10 cellular contexts compared by ENCODE assay signal in genomic region chr2:105787376-105788318, GRCh38. TPM values are rescaled to one million over a fixed set of nuclear protein-coding genes. Genes with fewer than 3 reads are reported as not detected.
DNase-seq lines count a peak whose midpoint lies in the region; ATAC-seq and TF ChIP-seq lines count a peak whose summit lies in the region.
"Had no signal": no experiment of that assay in that cellular context is flagged by ENCODE, and none has a peak within 500 bp of the region (broad histone marks: within the 10 kb centered on the region; RNA-seq: fewer than 3 reads in every experiment).

No MANE protein-coding gene starts in this region.

- ATAC-seq in activated B cell treated with CpG ODN at 0.5 μM for 24 hours (ENCODE audit: low read depth) (no peak), GM21515 (IDR thresholded peaks at IDR 0.05; ENCODE audit: unreplicated experiment) (no peak), GM21723 (IDR thresholded peaks at IDR 0.05; ENCODE audit: unreplicated experiment) (no peak)

- peak; percentile 78 for DNase-seq in stimulated activated CD4-positive, alpha-beta T cell treated with anti-CD3 and anti-CD28 coated beads, Interleukin-4, amount 100 ng/mL, for 24 hours
- DNase-seq in stimulated activated CD4-positive, alpha-beta T cell treated with anti-CD3 and anti-CD28 coated beads, Interleukin-4, amount 100 ng/mL, for 4 hours: no peak
- no peak for DNase-seq in activated B cell treated with CpG ODN at 0.5 μM for 24 hours
- peak; percentile 34 for DNase-seq in fibroblast of mammary gland (ENCODE audit: low read depth)
- no peak for DNase-seq in GM20000 (ENCODE audit: low spot score)
- DNase-seq in cortex of kidney (lab: John Stamatoyannopoulos, UW): no peak
- DNase-seq: NCI-H1092 treated with DMSO at 0.1 percent for 48 hours, occipital lobe had no signal

- H3K9me3 Mint-ChIP-seq in activated B cell treated with CpG ODN at 0.5 μM for 24 hours: no peaks in the 10 kb centered on the region

- POLR2A ChIA-PET in activated B cell treated with CpG ODN at 0.5 μM for 24 hours (lab: Charles Lee): interaction anchor here (1.5 to 4.3 kb wide), 7 partner anchors 11 to 42 kb away, joined by 3 to 20 read pairs (median 10); no protein-coding TSS in a partner anchor

- intact Hi-C loops in activated B cell treated with CpG ODN at 0.5 μM for 24 hours (cut with micrococcal nuclease): loop anchor here (1.0 to 5.0 kb wide), 3 partner anchors 15 to 310 kb away; no protein-coding TSS in a partner anchor

- H3K4me3 ChIP-seq in fibroblast of mammary gland (ENCODE audit: control insufficient read depth, low read depth, low read length): no peak overlapping the region

- no peaks in the 10 kb centered on the region for H3K27me3 Mint-ChIP-seq in activated B cell treated with CpG ODN at 0.5 μM for 24 hours

- H3K4me3 Mint-ChIP-seq in activated B cell treated with CpG ODN at 0.5 μM for 24 hours: peak overlapping the region; percentile 50

- peaks cover 26% of the 10 kb centered on the region for H3K36me3 Mint-ChIP-seq in activated B cell treated with CpG ODN at 0.5 μM for 24 hours (ENCODE audit: low read depth)

- H3K27ac Mint-ChIP-seq in activated B cell treated with CpG ODN at 0.5 μM for 24 hours: peak overlapping the region; percentile 81

- peaks cover 86% of the 10 kb centered on the region for H3K4me1 Mint-ChIP-seq in activated B cell treated with CpG ODN at 0.5 μM for 24 hours

- CTCF ChIA-PET in activated B cell treated with CpG ODN at 0.5 μM for 24 hours (lab: Charles Lee): interaction anchor here (0.7 to 2.6 kb wide), 11 partner anchors 9 to 212 kb away, joined by 3 to 15 read pairs (median 5); no protein-coding TSS in a partner anchor

- TF ChIP-seq CTCF in activated B cell treated with CpG ODN at 0.5 μM for 24 hours (IDR thresholded peaks at IDR 0.05) (no peak), fibroblast of mammary gland (conservative IDR thresholded peaks at IDR 0.05; ENCODE audit: control insufficient read depth, insufficient read depth, low read depth, low read length) (no peak), GM20000 (IDR thresholded peaks at IDR 0.05; ENCODE audit: extremely low read depth, missing control alignments) (no peak)

RNA-seq across cellular contexts. Expression of gene NCK2, which starts 42.9 kb away (rescaled TPM):
- 52.9 and 53.4 TPM in 2 replicates for total RNA-seq in activated B cell treated with CpG ODN at 0.5 μM for 24 hours

Comparison
In these comparisons a context has a peak if more than half of its experiments do, and no peak if none do; other contexts are left out.
1. DNase-seq: peak in stimulated activated CD4-positive, alpha-beta T cell treated with anti-CD3 and anti-CD28 coated beads, Interleukin-4, amount 100 ng/mL, for 24 hours (single experiment) and fibroblast of mammary gland (single experiment); none in stimulated activated CD4-positive, alpha-beta T cell treated with anti-CD3 and anti-CD28 coated beads, Interleukin-4, amount 100 ng/mL, for 4 hours (0 of 2), activated B cell treated with CpG ODN at 0.5 μM for 24 hours (single experiment), GM20000 (single experiment) and cortex of kidney (single experiment).